In genomic region chr2:9555338-9556120, GRCh38 we compare ENCODE assay signal across 8 cellular contexts. TPM values are rescaled to one million over a fixed set of nuclear protein-coding genes. Genes with fewer than 3 reads are reported as not detected.
A peak's percentile ranks its signal among the peaks of the same experiment; 100 is the strongest.
DNase-seq lines count a peak whose midpoint lies in the region; ATAC-seq and TF ChIP-seq lines count a peak whose summit lies in the region.

Gene ADAM17 (minus strand): TSS chr2:9555830. CDS start chr2:9555605, 225 bp downstream.

- intact Hi-C loops in mucosa of descending colon (cut with DNase I, micrococcal nuclease), result no loop called here

- no peaks in the 10 kb centered on the region for H3K27me3 ChIP-seq in HUES64 (ENCODE audit: insufficient read depth, low read length)
- H3K27me3 ChIP-seq in OCI-LY3 (ENCODE audit: low read depth, low read length), result no peaks in the 10 kb centered on the region

- H3K36me3 ChIP-seq in HUES64 (ENCODE audit: insufficient read depth, low read length), result 0 out of 2 replicates have a peak, but pooled peaks cover 8% of the 10 kb centered on the region
- no peaks in the 10 kb centered on the region for H3K36me3 ChIP-seq in OCI-LY3 (replicated peaks; ENCODE audit: low read depth, low read length)
- no peaks in the 10 kb centered on the region for H3K36me3 ChIP-seq in mucosa of descending colon (ENCODE audit: low read depth)

- H3K9ac ChIP-seq in HUES64 (ENCODE audit: low read depth, low read length), result peak within 1 kb of the TSS; percentile 94
- H3K9ac ChIP-seq in OCI-LY3 (ENCODE audit: low read length), result peak within 1 kb of the TSS; percentile 92

- under 1% methylated on average over 73 of the region's 73 CpGs for WGBS in HUES64

- DNase-seq in DMS 273 (lab: John Stamatoyannopoulos, UW; ENCODE audit: unreplicated experiment) (peak; percentile 99), activated T-cell treated with anti-CD3 and anti-CD28 coated beads for 1 hour (ENCODE audit: low read depth) (peak; percentile 71), epidermal melanocyte (ENCODE audit: insufficient read length, low spot score) (peak; percentile 70), mucosa of descending colon (peak; percentile 97 to 98 (median 98))
- DNase-seq in stimulated activated CD8-positive, alpha-beta memory T cell treated with anti-CD3 and anti-CD28 coated beads, Interleukin-4, amount 100 ng/mL, for 24 hours (ENCODE audit: low read depth), result peak; percentile 85

- peaks cover 12% of the 10 kb centered on the region for H4K20me1 ChIP-seq in OCI-LY3 (ENCODE audit: insufficient read depth, low read length)

- peak within 1 kb of the TSS; percentile 94 for H3K4me3 ChIP-seq in HUES64 (ENCODE audit: low read length)
- H3K4me3 ChIP-seq in OCI-LY3 (ENCODE audit: low read length), result peak within 1 kb of the TSS; percentile 97
- peak within 1 kb of the TSS; percentile 86 for H3K4me3 ChIP-seq in mucosa of descending colon

- peaks cover 49% of the 10 kb centered on the region for H3K79me2 ChIP-seq in OCI-LY3 (ENCODE audit: low read length)

- ATAC-seq in GM21447 (IDR thresholded peaks at IDR 0.05; ENCODE audit: unreplicated experiment) (peak; percentile 79), mucosa of descending colon (peak; percentile 96)

- H3K4me1 ChIP-seq in HUES64 (ENCODE audit: insufficient read depth, low read length) (peaks cover 25% of the 10 kb centered on the region), OCI-LY3 (ENCODE audit: low read length) (peaks cover 39% of the 10 kb centered on the region), mucosa of descending colon (ENCODE audit: low read depth) (peaks cover 13% of the 10 kb centered on the region)

- TF ChIP-seq CTCF in OCI-LY3 (IDR thresholded peaks at IDR 0.05; ENCODE audit: low read depth, low read length) (peak; percentile 47), mucosa of descending colon (IDR thresholded peaks at IDR 0.05) (peak; percentile 32)

- peak within 1 kb of the TSS; percentile 84 for H2AFZ ChIP-seq in OCI-LY3 (ENCODE audit: low read depth, low read length)

- peak within 1 kb of the TSS; percentile 87 for H3K4me2 ChIP-seq in OCI-LY3 (ENCODE audit: low read length)

- H3K27ac ChIP-seq in HUES64 (ENCODE audit: low read depth, low read length) (peak within 1 kb of the TSS; percentile 97), OCI-LY3 (ENCODE audit: low read length) (peak within 1 kb of the TSS; percentile 73)

- H3K9me3 ChIP-seq in HUES64 (ENCODE audit: insufficient read depth, low read depth, low read length) (no peaks in the 10 kb centered on the region), OCI-LY3 (ENCODE audit: insufficient read depth, low read length) (no peaks in the 10 kb centered on the region), mucosa of descending colon (no peaks in the 10 kb centered on the region)

RNA-seq across cellular contexts. Expression of gene ADAM17, which starts in this region (rescaled TPM):
- polyA plus RNA-seq in HUES64 (2013, experiment 1 of 2), result 20.3 TPM
- 22.8 TPM for polyA plus RNA-seq in HUES64 (2013, experiment 2 of 2)
- 10 to 100 TPM; 20.9 to 22.8 (median 21.0) TPM for total RNA-seq in mucosa of descending colon

Comparison
In these comparisons a context has a peak if more than half of its experiments do, and no peak if none do; other contexts are left out.
1. Peak in every context shown above with its lines: DNase-seq, ATAC-seq, H3K4me3 ChIP-seq and H3K27ac ChIP-seq.